Comparison of ENCODE assay signal across 8 cellular contexts in the genomic region with DNA sequence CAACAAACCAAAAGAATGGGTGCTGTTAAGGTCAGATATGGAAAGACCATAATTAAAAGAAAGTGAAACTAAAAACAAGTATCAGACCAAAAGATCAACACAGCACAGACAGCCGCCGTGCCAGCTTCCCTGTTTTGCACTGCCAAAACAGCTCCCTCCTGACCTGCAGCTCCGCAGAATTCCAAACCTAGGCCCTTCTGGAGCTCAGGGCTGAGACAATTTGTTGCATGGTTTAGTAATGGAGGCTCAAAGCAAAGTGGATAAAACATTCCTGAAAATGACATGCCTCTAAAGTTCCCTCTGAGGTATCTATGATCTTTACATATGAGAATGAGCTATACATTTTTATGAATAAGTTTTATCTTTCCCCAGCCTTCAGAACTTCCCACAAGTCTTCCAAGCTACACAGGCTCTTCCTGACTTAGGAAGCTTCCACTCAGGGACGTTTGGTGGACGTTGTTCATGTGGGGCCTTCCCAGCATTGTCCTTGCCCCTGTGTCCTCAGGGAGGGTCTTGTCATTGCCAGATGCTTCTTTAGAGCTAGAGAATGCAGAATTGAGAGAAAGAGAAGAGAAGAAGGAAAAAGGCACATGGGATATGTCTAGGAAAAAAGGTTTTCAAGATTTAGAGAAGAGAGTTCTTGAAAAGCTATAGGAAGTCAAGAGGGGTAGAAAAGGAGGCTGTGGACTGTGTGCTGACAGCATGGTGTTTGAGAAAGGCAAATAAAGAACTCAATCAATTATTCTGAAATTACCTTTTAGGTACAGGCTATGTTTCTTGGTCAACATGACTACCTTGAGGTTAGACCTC. TPM values are rescaled to one million over a fixed set of nuclear protein-coding genes. Genes with fewer than 3 reads are reported as not detected.
A peak's percentile ranks its signal among the peaks of the same experiment; 100 is the strongest.
DNase-seq lines count a peak whose midpoint lies in the region; ATAC-seq and TF ChIP-seq lines count a peak whose summit lies in the region.

No MANE protein-coding gene starts in this region.

- peaks cover 15% of the 10 kb centered on the region for H3K4me1 Mint-ChIP-seq in WTC11

- no peak overlapping the region for H3K27ac Mint-ChIP-seq in WTC11

- no peak overlapping the region for H3K4me3 Mint-ChIP-seq in WTC11

- peak overlapping the region; percentile 96 for H2AFZ ChIP-seq in osteoblast (ENCODE audit: low read length)

- DNase-seq in HAP-1 (ENCODE audit: low spot score in 2 of 2) (peak; percentile 20 to 43), MV-4-11 (lab: John Stamatoyannopoulos, UW) (peak; percentile 45), activated T-cell treated with anti-CD3 and anti-CD28 coated beads for 4 hours (peak; percentile 3), fibroblast of mammary gland (ENCODE audit: low read depth) (peak; percentile 48), osteoblast (ENCODE audit: insufficient read length, low spot score, missing footprints) (no peak), WTC11 (ENCODE audit: low spot score) (no peak), NCI-H1092 (lab: John Stamatoyannopoulos, UW) (no peak)

- H3K27ac ChIP-seq in osteoblast (ENCODE audit: low read depth, low read length), result peak overlapping the region; percentile 68

- H3K4me2 ChIP-seq in osteoblast (ENCODE audit: insufficient read depth, low read length), result peak overlapping the region; percentile 82

- H3K4me3 ChIP-seq in GM12875 (ENCODE audit: low read depth, low read length) (peak overlapping the region; percentile 33), HAP-1 (no peak overlapping the region), fibroblast of mammary gland (ENCODE audit: control insufficient read depth, low read depth, low read length) (peak overlapping the region; percentile 25), osteoblast (ENCODE audit: insufficient read depth, low read length) (peak overlapping the region; percentile 49)

- H3K27me3 ChIP-seq in HAP-1 (ENCODE audit: low read depth) (no peaks in the 10 kb centered on the region), osteoblast (ENCODE audit: insufficient read depth, low read length) (no peaks in the 10 kb centered on the region)

- H3K9me3 ChIP-seq in HAP-1 (no peaks in the 10 kb centered on the region), osteoblast (ENCODE audit: low read depth, low read length) (no peaks in the 10 kb centered on the region)

- no peaks in the 10 kb centered on the region for H4K20me1 ChIP-seq in osteoblast (ENCODE audit: insufficient read depth, low read length)

- CTCF ChIA-PET in WTC11 (lab: Charles Lee), result interaction anchor here (1.3 to 1.9 kb wide), 2 partner anchors 59 to 353 kb away, joined by 3 to 6 read pairs; no protein-coding TSS in a partner anchor

- H3K36me3 ChIP-seq in HAP-1 (replicated peaks) (no peaks in the 10 kb centered on the region), osteoblast (ENCODE audit: insufficient read depth, low read length) (no peaks in the 10 kb centered on the region)

- no peak for ATAC-seq in WTC11

- H3K4me1 ChIP-seq in HAP-1 (peaks cover 13% of the 10 kb centered on the region), osteoblast (ENCODE audit: insufficient read depth, low read length) (peaks cover 30% of the 10 kb centered on the region)

- in situ Hi-C loops in HAP-1 (cut with MboI; ENCODE audit: low sequenced_read_pairs), result no loop called here

- no peaks in the 10 kb centered on the region for H3K27me3 Mint-ChIP-seq in WTC11 (ENCODE audit: low read depth)

- TF ChIP-seq CTCF in GM12875 (IDR thresholded peaks at IDR 0.05; ENCODE audit: borderline replicate concordance, insufficient read depth, low read depth, low read length) (no peak), fibroblast of mammary gland (conservative IDR thresholded peaks at IDR 0.05; ENCODE audit: control insufficient read depth, insufficient read depth, low read depth, low read length) (no peak), osteoblast (IDR thresholded peaks at IDR 0.05; ENCODE audit: extremely low read depth, low read depth, low read length) (no peak), WTC11 (IDR thresholded peaks at IDR 0.05) (no peak)

- no peaks in the 10 kb centered on the region for H3K36me3 Mint-ChIP-seq in WTC11

- H3K79me2 ChIP-seq in osteoblast (ENCODE audit: insufficient read depth, low read length), result no peaks in the 10 kb centered on the region

- H3K9me3 Mint-ChIP-seq in WTC11, result no peaks in the 10 kb centered on the region

- POLR2A ChIA-PET in WTC11 (lab: Charles Lee), result interaction anchor here (0.6 kb wide), 1 partner anchor 279 kb away, joined by 3 read pairs; no protein-coding TSS in a partner anchor

TF ChIP-seq in WTC11, 78 proteins besides CTCF, POLR2A, EP300 and RAD21 (continues in another document):
- TF ChIP-seq, protein P1, sequence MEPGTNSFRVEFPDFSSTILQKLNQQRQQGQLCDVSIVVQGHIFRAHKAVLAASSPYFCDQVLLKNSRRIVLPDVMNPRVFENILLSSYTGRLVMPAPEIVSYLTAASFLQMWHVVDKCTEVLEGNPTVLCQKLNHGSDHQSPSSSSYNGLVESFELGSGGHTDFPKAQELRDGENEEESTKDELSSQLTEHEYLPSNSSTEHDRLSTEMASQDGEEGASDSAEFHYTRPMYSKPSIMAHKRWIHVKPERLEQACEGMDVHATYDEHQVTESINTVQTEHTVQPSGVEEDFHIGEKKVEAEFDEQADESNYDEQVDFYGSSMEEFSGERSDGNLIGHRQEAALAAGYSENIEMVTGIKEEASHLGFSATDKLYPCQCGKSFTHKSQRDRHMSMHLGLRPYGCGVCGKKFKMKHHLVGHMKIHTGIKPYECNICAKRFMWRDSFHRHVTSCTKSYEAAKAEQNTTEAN (CRISPR knock-in tag; IDR thresholded peaks at IDR 0.05), result no peak
- no peak for TF ChIP-seq NR2C2 (CRISPR knock-in tag; IDR thresholded peaks at IDR 0.05)
- TF ChIP-seq E2F5 (CRISPR knock-in tag; IDR thresholded peaks at IDR 0.05), result no peak
- TF ChIP-seq FOXP1 (CRISPR knock-in tag; IDR thresholded peaks at IDR 0.05; ENCODE audit: borderline replicate concordance), result no peak
- no peak for TF ChIP-seq ZNF416 (CRISPR knock-in tag; IDR thresholded peaks at IDR 0.05)
- no peak for TF ChIP-seq EMX1 (CRISPR knock-in tag; IDR thresholded peaks at IDR 0.05)
- TF ChIP-seq MYBL2 (CRISPR knock-in tag; IDR thresholded peaks at IDR 0.05), result no peak
- no peak for TF ChIP-seq FOXJ3 (CRISPR knock-in tag; IDR thresholded peaks at IDR 0.05; ENCODE audit: borderline replicate concordance)
- TF ChIP-seq MXD4 (CRISPR knock-in tag; IDR thresholded peaks at IDR 0.05; ENCODE audit: borderline replicate concordance), result no peak
- TF ChIP-seq PRDM15 (CRISPR knock-in tag; IDR thresholded peaks at IDR 0.05), result no peak
- no peak for TF ChIP-seq STAT6 (CRISPR knock-in tag; conservative IDR thresholded peaks at IDR 0.05; ENCODE audit: low read depth)
- TF ChIP-seq ZNF423 (CRISPR knock-in tag; IDR thresholded peaks at IDR 0.05), result no peak
- TF ChIP-seq ZNF263 (CRISPR knock-in tag; IDR thresholded peaks at IDR 0.05; ENCODE audit: low read depth), result no peak

RNA-seq across cellular contexts. Expression of gene SSBP2, which starts 28.4 kb away (rescaled TPM):
- total RNA-seq in osteoblast (18.1 and 23.6 TPM in 2 replicates), WTC11 (2021) (24.9 to 29.7 TPM (median 27.8 TPM) in 3 replicates)

Comparison
In these comparisons a context has a peak if more than half of its experiments do, and no peak if none do; other contexts are left out.
1. DNase-seq: peak in HAP-1 (2 of 2), MV-4-11 (single experiment), activated T-cell treated with anti-CD3 and anti-CD28 coated beads for 4 hours (single experiment) and fibroblast of mammary gland (single experiment); none in osteoblast (single experiment), WTC11 (single experiment) and NCI-H1092 (single experiment).